In the genomic region with DNA sequence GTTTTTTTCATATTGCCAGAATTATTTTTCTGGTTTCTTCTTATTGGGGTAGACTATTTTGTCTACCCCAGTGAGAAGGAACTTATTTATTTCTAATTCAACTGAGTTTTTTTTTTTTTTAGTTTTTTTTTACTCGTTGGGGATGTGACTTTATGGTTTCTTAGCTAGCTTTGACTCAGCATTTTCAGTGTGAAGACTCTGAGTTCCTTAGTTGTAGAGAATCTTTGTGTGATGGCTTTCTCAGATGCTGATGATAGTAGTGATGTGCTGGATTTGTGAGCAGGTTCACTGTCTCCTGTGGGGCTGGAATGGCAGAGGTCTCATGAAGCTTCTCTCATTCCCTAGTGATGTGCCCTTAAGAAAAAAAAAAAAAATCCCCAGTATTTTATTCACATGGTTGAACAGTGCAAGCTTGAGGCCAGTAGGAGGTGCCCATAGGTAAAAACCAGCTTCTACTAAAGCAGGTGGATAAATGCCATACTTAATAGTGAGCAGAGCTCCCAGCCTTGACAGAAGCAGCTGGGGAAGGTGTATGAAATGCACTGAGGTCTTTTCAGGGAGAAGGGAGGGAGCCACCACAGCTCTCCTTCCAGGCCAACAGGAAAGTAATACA, we compare ENCODE assay signal across 1 cellular context.
TF ChIP-seq lines count a peak whose summit lies in the region.

No MANE protein-coding gene starts in this region.

TF ChIP-seq in HepG2, 621 proteins besides CTCF, POLR2A, EP300 and RAD21 (continued from another document):
- TF ChIP-seq, protein P1, sequence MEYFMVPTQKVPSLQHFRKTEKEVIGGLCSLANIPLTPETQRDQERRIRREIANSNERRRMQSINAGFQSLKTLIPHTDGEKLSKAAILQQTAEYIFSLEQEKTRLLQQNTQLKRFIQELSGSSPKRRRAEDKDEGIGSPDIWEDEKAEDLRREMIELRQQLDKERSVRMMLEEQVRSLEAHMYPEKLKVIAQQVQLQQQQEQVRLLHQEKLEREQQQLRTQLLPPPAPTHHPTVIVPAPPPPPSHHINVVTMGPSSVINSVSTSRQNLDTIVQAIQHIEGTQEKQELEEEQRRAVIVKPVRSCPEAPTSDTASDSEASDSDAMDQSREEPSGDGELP (IDR thresholded peaks at IDR 0.05; ENCODE audit: borderline replicate concordance, low read depth), result no peak
- TF ChIP-seq FOXK1 (CRISPR knock-in tag; IDR thresholded peaks at IDR 0.05; ENCODE audit: borderline replicate concordance, low read depth) (no peak), NR1H2 (CRISPR knock-in tag; IDR thresholded peaks at IDR 0.05; ENCODE audit: borderline replicate concordance, low read depth) (no peak), ZNF547 (CRISPR knock-in tag; IDR thresholded peaks at IDR 0.05) (no peak), TOE1 (CRISPR knock-in tag; IDR thresholded peaks at IDR 0.05) (no peak), NR2F2 (IDR thresholded peaks at IDR 0.05; ENCODE audit: borderline replicate concordance, low read depth) (no peak), PHF5A (CRISPR knock-in tag; IDR thresholded peaks at IDR 0.05; ENCODE audit: low read depth, unreplicated experiment) (no peak), HOXA9 (CRISPR knock-in tag; IDR thresholded peaks at IDR 0.05; ENCODE audit: borderline replicate concordance) (no peak), NPAS2 (CRISPR knock-in tag; IDR thresholded peaks at IDR 0.05; ENCODE audit: borderline replicate concordance) (no peak), CBX5 (CRISPR knock-in tag; IDR thresholded peaks at IDR 0.05; ENCODE audit: borderline replicate concordance) (no peak)
- TF ChIP-seq, protein P2, sequence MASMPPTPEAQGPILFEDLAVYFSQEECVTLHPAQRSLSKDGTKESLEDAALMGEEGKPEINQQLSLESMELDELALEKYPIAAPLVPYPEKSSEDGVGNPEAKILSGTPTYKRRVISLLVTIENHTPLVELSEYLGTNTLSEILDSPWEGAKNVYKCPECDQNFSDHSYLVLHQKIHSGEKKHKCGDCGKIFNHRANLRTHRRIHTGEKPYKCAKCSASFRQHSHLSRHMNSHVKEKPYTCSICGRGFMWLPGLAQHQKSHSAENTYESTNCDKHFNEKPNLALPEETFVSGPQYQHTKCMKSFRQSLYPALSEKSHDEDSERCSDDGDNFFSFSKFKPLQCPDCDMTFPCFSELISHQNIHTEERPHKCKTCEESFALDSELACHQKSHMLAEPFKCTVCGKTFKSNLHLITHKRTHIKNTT (CRISPR knock-in tag; IDR thresholded peaks at IDR 0.05), result no peak
- TF ChIP-seq, protein P3, sequence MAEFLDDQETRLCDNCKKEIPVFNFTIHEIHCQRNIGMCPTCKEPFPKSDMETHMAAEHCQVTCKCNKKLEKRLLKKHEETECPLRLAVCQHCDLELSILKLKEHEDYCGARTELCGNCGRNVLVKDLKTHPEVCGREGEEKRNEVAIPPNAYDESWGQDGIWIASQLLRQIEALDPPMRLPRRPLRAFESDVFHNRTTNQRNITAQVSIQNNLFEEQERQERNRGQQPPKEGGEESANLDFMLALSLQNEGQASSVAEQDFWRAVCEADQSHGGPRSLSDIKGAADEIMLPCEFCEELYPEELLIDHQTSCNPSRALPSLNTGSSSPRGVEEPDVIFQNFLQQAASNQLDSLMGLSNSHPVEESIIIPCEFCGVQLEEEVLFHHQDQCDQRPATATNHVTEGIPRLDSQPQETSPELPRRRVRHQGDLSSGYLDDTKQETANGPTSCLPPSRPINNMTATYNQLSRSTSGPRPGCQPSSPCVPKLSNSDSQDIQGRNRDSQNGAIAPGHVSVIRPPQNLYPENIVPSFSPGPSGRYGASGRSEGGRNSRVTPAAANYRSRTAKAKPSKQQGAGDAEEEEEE (CRISPR knock-in tag; IDR thresholded peaks at IDR 0.05; ENCODE audit: borderline replicate concordance), result no peak
- TF ChIP-seq, protein P4, sequence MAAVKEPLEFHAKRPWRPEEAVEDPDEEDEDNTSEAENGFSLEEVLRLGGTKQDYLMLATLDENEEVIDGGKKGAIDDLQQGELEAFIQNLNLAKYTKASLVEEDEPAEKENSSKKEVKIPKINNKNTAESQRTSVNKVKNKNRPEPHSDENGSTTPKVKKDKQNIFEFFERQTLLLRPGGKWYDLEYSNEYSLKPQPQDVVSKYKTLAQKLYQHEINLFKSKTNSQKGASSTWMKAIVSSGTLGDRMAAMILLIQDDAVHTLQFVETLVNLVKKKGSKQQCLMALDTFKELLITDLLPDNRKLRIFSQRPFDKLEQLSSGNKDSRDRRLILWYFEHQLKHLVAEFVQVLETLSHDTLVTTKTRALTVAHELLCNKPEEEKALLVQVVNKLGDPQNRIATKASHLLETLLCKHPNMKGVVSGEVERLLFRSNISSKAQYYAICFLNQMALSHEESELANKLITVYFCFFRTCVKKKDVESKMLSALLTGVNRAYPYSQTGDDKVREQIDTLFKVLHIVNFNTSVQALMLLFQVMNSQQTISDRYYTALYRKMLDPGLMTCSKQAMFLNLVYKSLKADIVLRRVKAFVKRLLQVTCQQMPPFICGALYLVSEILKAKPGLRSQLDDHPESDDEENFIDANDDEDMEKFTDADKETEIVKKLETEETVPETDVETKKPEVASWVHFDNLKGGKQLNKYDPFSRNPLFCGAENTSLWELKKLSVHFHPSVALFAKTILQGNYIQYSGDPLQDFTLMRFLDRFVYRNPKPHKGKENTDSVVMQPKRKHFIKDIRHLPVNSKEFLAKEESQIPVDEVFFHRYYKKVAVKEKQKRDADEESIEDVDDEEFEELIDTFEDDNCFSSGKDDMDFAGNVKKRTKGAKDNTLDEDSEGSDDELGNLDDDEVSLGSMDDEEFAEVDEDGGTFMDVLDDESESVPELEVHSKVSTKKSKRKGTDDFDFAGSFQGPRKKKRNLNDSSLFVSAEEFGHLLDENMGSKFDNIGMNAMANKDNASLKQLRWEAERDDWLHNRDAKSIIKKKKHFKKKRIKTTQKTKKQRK (IDR thresholded peaks at IDR 0.05; ENCODE audit: low read length), result no peak
- TF ChIP-seq, protein P5, sequence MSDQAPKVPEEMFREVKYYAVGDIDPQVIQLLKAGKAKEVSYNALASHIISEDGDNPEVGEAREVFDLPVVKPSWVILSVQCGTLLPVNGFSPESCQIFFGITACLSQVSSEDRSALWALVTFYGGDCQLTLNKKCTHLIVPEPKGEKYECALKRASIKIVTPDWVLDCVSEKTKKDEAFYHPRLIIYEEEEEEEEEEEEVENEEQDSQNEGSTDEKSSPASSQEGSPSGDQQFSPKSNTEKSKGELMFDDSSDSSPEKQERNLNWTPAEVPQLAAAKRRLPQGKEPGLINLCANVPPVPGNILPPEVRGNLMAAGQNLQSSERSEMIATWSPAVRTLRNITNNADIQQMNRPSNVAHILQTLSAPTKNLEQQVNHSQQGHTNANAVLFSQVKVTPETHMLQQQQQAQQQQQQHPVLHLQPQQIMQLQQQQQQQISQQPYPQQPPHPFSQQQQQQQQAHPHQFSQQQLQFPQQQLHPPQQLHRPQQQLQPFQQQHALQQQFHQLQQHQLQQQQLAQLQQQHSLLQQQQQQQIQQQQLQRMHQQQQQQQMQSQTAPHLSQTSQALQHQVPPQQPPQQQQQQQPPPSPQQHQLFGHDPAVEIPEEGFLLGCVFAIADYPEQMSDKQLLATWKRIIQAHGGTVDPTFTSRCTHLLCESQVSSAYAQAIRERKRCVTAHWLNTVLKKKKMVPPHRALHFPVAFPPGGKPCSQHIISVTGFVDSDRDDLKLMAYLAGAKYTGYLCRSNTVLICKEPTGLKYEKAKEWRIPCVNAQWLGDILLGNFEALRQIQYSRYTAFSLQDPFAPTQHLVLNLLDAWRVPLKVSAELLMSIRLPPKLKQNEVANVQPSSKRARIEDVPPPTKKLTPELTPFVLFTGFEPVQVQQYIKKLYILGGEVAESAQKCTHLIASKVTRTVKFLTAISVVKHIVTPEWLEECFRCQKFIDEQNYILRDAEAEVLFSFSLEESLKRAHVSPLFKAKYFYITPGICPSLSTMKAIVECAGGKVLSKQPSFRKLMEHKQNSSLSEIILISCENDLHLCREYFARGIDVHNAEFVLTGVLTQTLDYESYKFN (CRISPR knock-in tag; conservative IDR thresholded peaks at IDR 0.05), result no peak
